Comparison of ENCODE assay signal across 2 cellular contexts in the genomic region with DNA sequence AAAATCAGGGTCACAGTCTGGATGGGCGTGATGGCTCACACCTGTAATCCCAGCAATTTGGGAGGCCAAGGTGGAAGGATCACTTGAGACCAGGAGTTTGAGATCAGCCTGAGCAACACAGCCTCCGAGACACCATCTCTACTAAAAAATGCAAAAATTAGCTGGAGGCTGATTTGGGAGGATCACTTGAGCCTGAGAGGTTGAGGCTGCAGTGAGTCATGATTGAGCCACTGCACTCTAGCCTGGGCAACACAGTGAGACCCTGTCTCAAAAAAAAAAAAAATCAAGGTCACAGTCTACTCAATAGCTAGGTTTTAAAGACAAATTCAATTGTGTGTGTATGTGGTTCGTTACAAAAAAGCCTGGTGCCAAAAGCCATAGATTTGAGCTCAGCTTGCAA.
TF ChIP-seq lines count a peak whose summit lies in the region.

No MANE protein-coding gene starts in this region.

TF ChIP-seq in A549, 52 proteins besides CTCF, POLR2A, EP300 and RAD21 (continued from another document):
- no peak for TF ChIP-seq KDM1A (IDR thresholded peaks at IDR 0.05; ENCODE audit: low read depth)
- TF ChIP-seq CBX8 (IDR thresholded peaks at IDR 0.05), result no peak

TF ChIP-seq in K562, 482 proteins besides CTCF, POLR2A, EP300 and RAD21:
- TF ChIP-seq ZNF445 (CRISPR knock-in tag; IDR thresholded peaks at IDR 0.05; ENCODE audit: low read depth) (no peak), ZNF121 (CRISPR knock-in tag; conservative IDR thresholded peaks at IDR 0.05) (peak; percentile 90)
